Comparison of ENCODE assay signal across 31 cellular contexts in the genomic region with DNA sequence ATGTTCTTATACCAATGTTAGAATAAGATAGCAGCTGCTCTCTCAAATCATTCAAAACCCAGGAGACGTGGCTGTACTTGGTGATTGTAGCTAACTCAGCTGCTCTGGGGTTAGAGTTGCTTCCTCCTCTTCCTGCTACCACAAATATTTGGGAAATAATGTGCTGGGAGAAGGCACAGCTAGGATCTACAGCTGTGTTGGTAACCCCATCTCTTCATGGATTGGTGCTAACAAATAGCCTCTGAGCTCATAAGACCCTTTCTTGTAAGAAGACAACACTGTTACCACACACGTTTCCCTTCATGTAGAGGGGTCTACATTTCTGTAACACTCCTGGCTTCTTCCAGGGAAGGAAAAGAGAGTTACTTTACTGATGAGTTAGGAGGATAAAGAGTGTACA.
A peak's percentile ranks its signal among the peaks of the same experiment; 100 is the strongest.
DNase-seq lines count a peak whose midpoint lies in the region; ATAC-seq and TF ChIP-seq lines count a peak whose summit lies in the region.
"Had no signal": no experiment of that assay in that cellular context is flagged by ENCODE, and none has a peak within 500 bp of the region (broad histone marks: within the 10 kb centered on the region; RNA-seq: fewer than 3 reads in every experiment).

No MANE protein-coding gene starts in this region.

- peaks cover 8% of the 10 kb centered on the region for H3K4me1 Mint-ChIP-seq in neural progenitor cell
- no peaks in the 10 kb centered on the region for H3K4me1 Mint-ChIP-seq in activated CD4-positive, alpha-beta T cell treated with anti-CD3 and anti-CD28 coated beads, Interleukin-2, amount 10 ng/mL, durations not matched to agents 7 days and 5 days
- H3K4me1 Mint-ChIP-seq: activated CD4-positive, alpha-beta memory T cell treated with anti-CD3 and anti-CD28 coated beads, Interleukin-2, amount 10 ng/mL, durations not matched to agents 7 days and 5 days; activated naive CD8-positive, alpha-beta T cell treated with anti-CD3 and anti-CD28 coated beads, Interleukin-2, amount 50 U/mL, for 24 hours; IgD-negative memory B cell; naive B cell; stimulated activated naive CD8-positive, alpha-beta T cell treated with anti-CD3 and anti-CD28 coated beads, Interleukin-15, amount 100 ng/mL, for 72 hours; T-helper 17 cell had no signal

- H3K9me3 ChIP-seq in neural progenitor cell (ENCODE audit: low read depth) (no peaks in the 10 kb centered on the region), spleen (no peaks in the 10 kb centered on the region), prostate gland (no peaks in the 10 kb centered on the region)
- H3K9me3 ChIP-seq: gastroesophageal sphincter, thoracic aorta, uterus had no signal

- TF ChIP-seq CTCF in neural progenitor cell (IDR thresholded peaks at IDR 0.05), result no peak
- TF ChIP-seq CTCF in spleen (IDR thresholded peaks at IDR 0.05 in 8 of 11, conservative IDR thresholded peaks at IDR 0.05 in 3 of 11), result no peak
- no peak for TF ChIP-seq CTCF in prostate gland (IDR thresholded peaks at IDR 0.05)

- no peaks in the 10 kb centered on the region for H4K20me1 ChIP-seq in neural progenitor cell (ENCODE audit: low read depth)

- H3K36me3 ChIP-seq in neural progenitor cell, result no peaks in the 10 kb centered on the region
- H3K36me3 ChIP-seq in spleen, result no peaks in the 10 kb centered on the region
- H3K36me3 ChIP-seq in prostate gland, result no peaks in the 10 kb centered on the region
- H3K36me3 ChIP-seq: gastroesophageal sphincter, thoracic aorta, uterus had no signal

- POLR2A ChIA-PET in activated CD4-positive, alpha-beta T cell treated with anti-CD3 and anti-CD28 coated beads, Interleukin-2, amount 10 ng/mL, durations not matched to agents 7 days and 5 days (lab: Charles Lee), result no interaction called here

- TF ChIP-seq POLR2A in spleen (IDR thresholded peaks at IDR 0.05) (no peak), prostate gland (IDR thresholded peaks at IDR 0.05) (no peak)

- H3K79me2 ChIP-seq in neural progenitor cell (ENCODE audit: low read depth), result no peaks in the 10 kb centered on the region
- H3K79me2 ChIP-seq: hepatocyte had no signal

- no peak overlapping the region for H3K27ac ChIP-seq in neural progenitor cell
- H3K27ac ChIP-seq in spleen, result peak overlapping the region in 5 of 8 donors; percentile 9 to 45 (median 15)
- H3K27ac ChIP-seq in prostate gland, result no peak overlapping the region
- H3K27ac ChIP-seq: coronary artery, gastroesophageal sphincter, hepatocyte, thoracic aorta, uterus had no signal

- DNase-seq in Right ventricle myocardium superior (no peak), Right ventricle myocardium inferior (ENCODE audit: missing footprints) (no peak), fibroblast of peridontal ligament (ENCODE audit: extremely low read depth) (peak; percentile 34), neural progenitor cell (ENCODE audit: low spot score) (no peak), spleen (no peak), SKM-1 treated with dmso at 0.1 percent for 144 hours (lab: John Stamatoyannopoulos, UW; ENCODE audit: unreplicated experiment) (no peak), prostate gland (ENCODE audit: low spot score) (no peak)
- DNase-seq in activated CD4-positive, alpha-beta T cell treated with anti-CD3 and anti-CD28 coated beads, Interleukin-2, amount 10 ng/mL, durations not matched to agents 7 days and 5 days, result no peak
- DNase-seq: activated CD4-positive, alpha-beta memory T cell treated with anti-CD3 and anti-CD28 coated beads, Interleukin-2, amount 10 ng/mL, durations not matched to agents 7 days and 5 days; activated CD4-positive, CD25-positive, alpha-beta regulatory T cell treated with anti-CD3 and anti-CD28 coated beads, Interleukin-2, amount 50 U/mL, for 72 hours; activated CD8-positive, alpha-beta memory T cell treated with anti-CD3 and anti-CD28 coated beads, Interleukin-2, amount 50 U/mL, for 4 hours; activated naive CD4-positive, alpha-beta T cell; activated naive CD8-positive, alpha-beta T cell treated with anti-CD3 and anti-CD28 coated beads, Interleukin-2, amount 50 U/mL, for 24 hours; effector memory CD8-positive, alpha-beta T cell; left cardiac atrium; naive B cell; NCI-H146; NCI-H446; NCI-H774; stimulated activated CD4-positive, alpha-beta T cell treated with anti-CD3 and anti-CD28 coated beads, Interleukin-12 subunit alpha, Interleukin-12 subunit beta, amount 100 ng/mL, for 4 hours; stimulated activated CD4-positive, alpha-beta T cell treated with anti-CD3 and anti-CD28 coated beads, Interleukin-2, amount 100 ng/mL, for 48 hours; stimulated activated naive CD8-positive, alpha-beta T cell treated with anti-CD3 and anti-CD28 coated beads, Interleukin-15, amount 100 ng/mL, for 72 hours; T-helper 17 cell; uterus had no signal

- no peak overlapping the region for H3K27ac Mint-ChIP-seq in neural progenitor cell
- H3K27ac Mint-ChIP-seq in activated CD4-positive, alpha-beta T cell treated with anti-CD3 and anti-CD28 coated beads, Interleukin-2, amount 10 ng/mL, durations not matched to agents 7 days and 5 days, result no peak overlapping the region
- H3K27ac Mint-ChIP-seq: activated CD4-positive, alpha-beta memory T cell treated with anti-CD3 and anti-CD28 coated beads, Interleukin-2, amount 10 ng/mL, durations not matched to agents 7 days and 5 days; activated naive CD8-positive, alpha-beta T cell treated with anti-CD3 and anti-CD28 coated beads, Interleukin-2, amount 50 U/mL, for 24 hours; effector memory CD8-positive, alpha-beta T cell; IgD-negative memory B cell; naive B cell; stimulated activated naive CD8-positive, alpha-beta T cell treated with anti-CD3 and anti-CD28 coated beads, Interleukin-15, amount 100 ng/mL, for 72 hours; T-helper 17 cell had no signal

- intact Hi-C loops in Right ventricle myocardium superior (cut with DNase I), result no loop called here
- intact Hi-C loops in Right ventricle myocardium inferior (cut with DNase I), result no loop called here
- intact Hi-C loops in spleen (cut with DNase I; ENCODE audit: low total_unique reads), result no loop called here
- intact Hi-C loops in prostate gland (cut with DNase I), result no loop called here

- H3K9me3 Mint-ChIP-seq in neural progenitor cell, result no peaks in the 10 kb centered on the region
- H3K9me3 Mint-ChIP-seq in activated CD4-positive, alpha-beta T cell treated with anti-CD3 and anti-CD28 coated beads, Interleukin-2, amount 10 ng/mL, durations not matched to agents 7 days and 5 days, result no peaks in the 10 kb centered on the region
- H3K9me3 Mint-ChIP-seq: activated CD4-positive, alpha-beta memory T cell treated with anti-CD3 and anti-CD28 coated beads, Interleukin-2, amount 10 ng/mL, durations not matched to agents 7 days and 5 days; activated naive CD8-positive, alpha-beta T cell treated with anti-CD3 and anti-CD28 coated beads, Interleukin-2, amount 50 U/mL, for 24 hours; effector memory CD8-positive, alpha-beta T cell; IgD-negative memory B cell had no signal

- peak overlapping the region; percentile 83 for H2AFZ ChIP-seq in neural progenitor cell (replicated peaks)
- H2AFZ ChIP-seq: hepatocyte had no signal

- H3K4me1 ChIP-seq in neural progenitor cell, result no peaks in the 10 kb centered on the region
- peaks cover 0 to 7% (median 0%) of the 10 kb centered on the region in 6 donors for H3K4me1 ChIP-seq in spleen
- H3K4me1 ChIP-seq in prostate gland (replicated peaks), result no peaks in the 10 kb centered on the region
- H3K4me1 ChIP-seq: gastroesophageal sphincter, uterus had no signal

- H3K36me3 Mint-ChIP-seq in neural progenitor cell, result no peaks in the 10 kb centered on the region
- H3K36me3 Mint-ChIP-seq in activated CD4-positive, alpha-beta T cell treated with anti-CD3 and anti-CD28 coated beads, Interleukin-2, amount 10 ng/mL, durations not matched to agents 7 days and 5 days (ENCODE audit: low read depth), result no peaks in the 10 kb centered on the region
- H3K36me3 Mint-ChIP-seq: IgD-negative memory B cell, naive B cell had no signal

- H3K4me3 Mint-ChIP-seq in neural progenitor cell, result no peak overlapping the region
- no peak overlapping the region for H3K4me3 Mint-ChIP-seq in activated CD4-positive, alpha-beta T cell treated with anti-CD3 and anti-CD28 coated beads, Interleukin-2, amount 10 ng/mL, durations not matched to agents 7 days and 5 days
- H3K4me3 Mint-ChIP-seq: activated CD4-positive, alpha-beta memory T cell treated with anti-CD3 and anti-CD28 coated beads, Interleukin-2, amount 10 ng/mL, durations not matched to agents 7 days and 5 days; activated naive CD8-positive, alpha-beta T cell treated with anti-CD3 and anti-CD28 coated beads, Interleukin-2, amount 50 U/mL, for 24 hours; effector memory CD8-positive, alpha-beta T cell; IgD-negative memory B cell; stimulated activated naive CD8-positive, alpha-beta T cell treated with anti-CD3 and anti-CD28 coated beads, Interleukin-15, amount 100 ng/mL, for 72 hours; T-helper 17 cell had no signal

- no peak overlapping the region for H3K4me2 ChIP-seq in neural progenitor cell
- H3K4me2 ChIP-seq: hepatocyte had no signal

- H3K27me3 ChIP-seq in neural progenitor cell (no peaks in the 10 kb centered on the region), spleen (replicated peaks in 1 of 7) (no peaks in the 10 kb centered on the region), prostate gland (replicated peaks; ENCODE audit: insufficient read depth) (no peaks in the 10 kb centered on the region)
- H3K27me3 ChIP-seq: gastroesophageal sphincter, hepatocyte, uterus had no signal

- H3K27me3 Mint-ChIP-seq in neural progenitor cell (ENCODE audit: insufficient read depth, low read depth), result no peaks in the 10 kb centered on the region
- no peaks in the 10 kb centered on the region for H3K27me3 Mint-ChIP-seq in activated CD4-positive, alpha-beta T cell treated with anti-CD3 and anti-CD28 coated beads, Interleukin-2, amount 10 ng/mL, durations not matched to agents 7 days and 5 days
- H3K27me3 Mint-ChIP-seq: activated CD4-positive, alpha-beta memory T cell treated with anti-CD3 and anti-CD28 coated beads, Interleukin-2, amount 10 ng/mL, durations not matched to agents 7 days and 5 days; IgD-negative memory B cell; stimulated activated naive CD8-positive, alpha-beta T cell treated with anti-CD3 and anti-CD28 coated beads, Interleukin-15, amount 100 ng/mL, for 72 hours had no signal

- no peaks in the 10 kb centered on the region for H3F3A ChIP-seq in neural progenitor cell (ENCODE audit: low read depth)

- H3K4me3 ChIP-seq in neural progenitor cell (no peak overlapping the region), spleen (no peak overlapping the region), prostate gland (no peak overlapping the region)
- H3K4me3 ChIP-seq: coronary artery, gastroesophageal sphincter, hepatocyte, thoracic aorta, uterus had no signal

- WGBS in spleen, 5 donors, result 57 to 76% (median 64%) methylated on average over 2 of the region's 2 CpGs
- 94% methylated on average over 2 of the region's 2 CpGs for WGBS in prostate gland

- ATAC-seq in Right ventricle myocardium superior (ENCODE audit: poor library complexity) (peak; percentile 29), Right ventricle myocardium inferior (no peak)
- ATAC-seq: activated naive CD8-positive, alpha-beta T cell treated with anti-CD3 and anti-CD28 coated beads, Interleukin-2, amount 50 U/mL, for 24 hours; effector memory CD8-positive, alpha-beta T cell; esophagus mucosa; gastroesophageal sphincter; HCT116; stimulated activated naive CD8-positive, alpha-beta T cell treated with anti-CD3 and anti-CD28 coated beads, Interleukin-15, amount 100 ng/mL, for 72 hours; T-helper 17 cell had no signal

- H3K9ac ChIP-seq in neural progenitor cell, result no peak overlapping the region

- CTCF ChIA-PET in activated CD4-positive, alpha-beta T cell treated with anti-CD3 and anti-CD28 coated beads, Interleukin-2, amount 10 ng/mL, durations not matched to agents 7 days and 5 days (lab: Charles Lee), result no interaction called here

Comparison
In these comparisons a context has a peak if more than half of its experiments do, and no peak if none do; other contexts are left out.
1. H3K27ac ChIP-seq: peak in spleen (5 of 8); none in neural progenitor cell (single experiment) and prostate gland (0 of 2).